ENCODE assay signal across 8 cellular contexts in the genomic region with DNA sequence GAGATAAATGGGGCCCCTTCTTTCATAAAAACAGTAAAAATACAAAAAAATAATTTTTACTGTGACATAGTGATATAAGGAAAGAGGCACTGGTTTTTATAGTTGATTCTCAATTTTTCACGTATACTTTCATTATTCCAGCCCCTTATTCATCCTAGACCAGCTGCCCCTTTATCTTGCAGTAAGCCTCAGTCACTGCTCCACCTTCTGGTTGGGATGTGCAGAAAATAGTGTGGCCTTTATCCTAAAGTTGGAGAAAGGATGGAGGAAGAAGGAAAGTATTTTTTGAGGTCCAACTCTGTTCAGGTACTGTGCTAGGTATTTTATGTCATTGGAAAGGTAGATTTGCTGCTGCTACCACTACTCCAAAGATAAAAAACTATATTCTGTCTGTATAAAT.
A peak's percentile ranks its signal among the peaks of the same experiment; 100 is the strongest.
DNase-seq lines count a peak whose midpoint lies in the region; ATAC-seq, FAIRE-seq and TF ChIP-seq lines count a peak whose summit lies in the region.

No MANE protein-coding gene starts in this region.

- H3K4me3 Mint-ChIP-seq in activated naive CD4-positive, alpha-beta T cell treated with anti-CD3 and anti-CD28 coated beads for 36 hours, result no peak overlapping the region

- intact Hi-C loops in activated naive CD4-positive, alpha-beta T cell treated with anti-CD3 and anti-CD28 coated beads for 36 hours (cut with micrococcal nuclease), result loop anchor here (1.0 kb wide), 2 partner anchors 174 to 218 kb away; no protein-coding TSS in a partner anchor

- CTCF ChIA-PET in activated naive CD4-positive, alpha-beta T cell treated with anti-CD3 and anti-CD28 coated beads for 36 hours (lab: Charles Lee), result interaction anchor here (0.7 to 2.0 kb wide), 4 partner anchors 15 to 218 kb away, joined by 3 to 7 read pairs (median 4); no protein-coding TSS in a partner anchor

- H3K9me3 Mint-ChIP-seq in activated naive CD4-positive, alpha-beta T cell treated with anti-CD3 and anti-CD28 coated beads for 36 hours, result peaks cover 5% of the 10 kb centered on the region

- no peak overlapping the region for H3K27ac Mint-ChIP-seq in activated naive CD4-positive, alpha-beta T cell treated with anti-CD3 and anti-CD28 coated beads for 36 hours

- no peak for FAIRE-seq in GM12891 (lab: Jason Lieb, UNC)

- no peaks in the 10 kb centered on the region for H3K27me3 Mint-ChIP-seq in activated naive CD4-positive, alpha-beta T cell treated with anti-CD3 and anti-CD28 coated beads for 36 hours (ENCODE audit: low read depth)

- DNase-seq in activated naive CD4-positive, alpha-beta T cell treated with anti-CD3 and anti-CD28 coated beads for 36 hours, result peak; percentile 24
- DNase-seq in activated naive CD4-positive, alpha-beta T cell treated with Interleukin-2 at 50 U/mL for 16 hours, result no peak
- DNase-seq in RPMI7951 (ENCODE audit: low read depth), result peak; percentile 45
- peak; percentile 77 for DNase-seq in fibroblast of the aortic adventitia (ENCODE audit: low read depth)
- DNase-seq in pulmonary artery endothelial cell (ENCODE audit: low read depth, low spot score), result peak; percentile 24
- no peak for DNase-seq in GM12891 (ENCODE audit: insufficient read length, low spot score)

- ATAC-seq in GM21390 (IDR thresholded peaks at IDR 0.05; ENCODE audit: unreplicated experiment), result no peak
- no peak for ATAC-seq in HG02763 (IDR thresholded peaks at IDR 0.05; ENCODE audit: unreplicated experiment)

- peak; percentile 87 for TF ChIP-seq CTCF in fibroblast of the aortic adventitia (IDR thresholded peaks at IDR 0.05; ENCODE audit: insufficient read depth, low read length)

- H3K36me3 Mint-ChIP-seq in activated naive CD4-positive, alpha-beta T cell treated with anti-CD3 and anti-CD28 coated beads for 36 hours (ENCODE audit: low read depth), result peaks cover 33% of the 10 kb centered on the region

- H3K4me3 ChIP-seq in fibroblast of the aortic adventitia (ENCODE audit: low read depth, low read length), result no peak overlapping the region

- no peaks in the 10 kb centered on the region for H3K4me1 Mint-ChIP-seq in activated naive CD4-positive, alpha-beta T cell treated with anti-CD3 and anti-CD28 coated beads for 36 hours (ENCODE audit: low read depth)

- no peak for TF ChIP-seq POLR2A in GM12891 (IDR thresholded peaks at IDR 0.05; ENCODE audit: low read depth, low read length)

TF ChIP-seq in GM12891, 5 proteins besides CTCF, POLR2A, EP300 and RAD21:
- TF ChIP-seq POU2F2 (IDR thresholded peaks at IDR 0.05; ENCODE audit: low read depth, low read length) (no peak), SPI1 (IDR thresholded peaks at IDR 0.05; ENCODE audit: low read depth, low read length) (no peak), TAF1 (IDR thresholded peaks at IDR 0.05; ENCODE audit: low read depth, low read length) (no peak), PAX5 (IDR thresholded peaks at IDR 0.05; ENCODE audit: insufficient read depth, low read length, severe bottlenecking) (no peak), POLR2AphosphoS5 (IDR thresholded peaks at IDR 0.05; ENCODE audit: low read depth, low read length) (no peak)

Comparison
In these comparisons a context has a peak if more than half of its experiments do, and no peak if none do; other contexts are left out.
1. DNase-seq: peak in activated naive CD4-positive, alpha-beta T cell treated with anti-CD3 and anti-CD28 coated beads for 36 hours (single experiment), RPMI7951 (single experiment), fibroblast of the aortic adventitia (single experiment) and pulmonary artery endothelial cell (single experiment); none in activated naive CD4-positive, alpha-beta T cell treated with Interleukin-2 at 50 U/mL for 16 hours (single experiment) and GM12891 (single experiment).